In genomic region chr2:233022561-233022960, GRCh38 we compare ENCODE assay signal across 18 cellular contexts. TPM values are rescaled to one million over a fixed set of nuclear protein-coding genes. Genes with fewer than 3 reads are reported as not detected.
DNase-seq lines count a peak whose midpoint lies in the region; ATAC-seq, FAIRE-seq and TF ChIP-seq lines count a peak whose summit lies in the region.
"Had no signal": no experiment of that assay in that cellular context is flagged by ENCODE, and none has a peak within 500 bp of the region (broad histone marks: within the 10 kb centered on the region; RNA-seq: fewer than 3 reads in every experiment).

No MANE protein-coding gene starts in this region.

- H3K14ac ChIP-seq in H1 (ENCODE audit: insufficient read length) (no peak overlapping the region), trophoblast cell (ENCODE audit: low read length) (no peak overlapping the region)

- H3K18ac ChIP-seq in H1 (ENCODE audit: extremely low read depth, low read length) (no peak overlapping the region), trophoblast cell (ENCODE audit: low read length) (no peak overlapping the region)

- H2BK15ac ChIP-seq in H1 (ENCODE audit: low read length), result no peak overlapping the region

- H2BK5ac ChIP-seq in H1 (ENCODE audit: low read depth, low read length) (no peak overlapping the region), trophoblast cell (ENCODE audit: low read depth, low read length, poor library complexity) (no peak overlapping the region)

- H3K9ac ChIP-seq in PC-3 (ENCODE audit: low read length) (no peak overlapping the region), H1 (replicated peaks in 1 of 4; ENCODE audit: extremely low read depth in 1 of 4, low read depth in 3 of 4, low read length in 3 of 4) (no peak overlapping the region), trophoblast cell (ENCODE audit: low read length) (no peak overlapping the region)
- H3K9ac ChIP-seq: BLaER1 treated with 17β-estradiol and CSF1 and Interleukin-3, amounts not matched to agents 10 nM and 100 nM had no signal

- CTCF ChIA-PET in PC-3 (lab: Charles Lee), result no interaction called here
- CTCF ChIA-PET in H1 (lab: Charles Lee; ENCODE audit: partially characterized antibody), result interaction anchor here (0.7 to 1.5 kb wide), 5 partner anchors 13 to 147 kb away, joined by 3 read pairs; no protein-coding TSS in a partner anchor

- H3K4me1 ChIP-seq in PC-3 (ENCODE audit: insufficient read depth, low read length), result peaks cover 24% of the 10 kb centered on the region
- H3K4me1 ChIP-seq in H1 (replicated peaks in 1 of 4; ENCODE audit: control insufficient read depth in 3 of 4, insufficient read depth in 4 of 4, low read length in 3 of 4), result no peaks in the 10 kb centered on the region
- peaks cover 15 to 17% of the 10 kb centered on the region in 2 experiments for H3K4me1 ChIP-seq in trophoblast cell (ENCODE audit: control insufficient read depth in 1 of 2, insufficient read depth in 2 of 2, low read length in 2 of 2)
- peaks cover 0 to 10% (median 0%) of the 10 kb centered on the region in 3 donors for H3K4me1 ChIP-seq in esophagus squamous epithelium
- H3K4me1 ChIP-seq: BLaER1 treated with 17β-estradiol and CSF1 and Interleukin-3, amounts not matched to agents 10 nM and 100 nM; HAP-1 had no signal

- ATAC-seq in PC-3 (no peak), GM19455 (IDR thresholded peaks at IDR 0.05; ENCODE audit: unreplicated experiment) (no peak), HG02938 (IDR thresholded peaks at IDR 0.05; ENCODE audit: unreplicated experiment) (no peak)
- ATAC-seq: GM23338 had no signal

- TF ChIP-seq POLR2A in H1 (IDR thresholded peaks at IDR 0.05; ENCODE audit: control extremely low read depth in 1 of 2, low read depth in 2 of 2, low read length in 2 of 2) (no peak), esophagus squamous epithelium (IDR thresholded peaks at IDR 0.05) (no peak)

- no peak overlapping the region for H4K12ac ChIP-seq in trophoblast cell (ENCODE audit: low read depth, low read length)

- no peak for TF ChIP-seq RAD21 in H1 (IDR thresholded peaks at IDR 0.05 in 1 of 2, conservative IDR thresholded peaks at IDR 0.05 in 1 of 2; ENCODE audit: low read depth in 2 of 2, low read length in 2 of 2)

- no peak overlapping the region for H3K4me2 ChIP-seq in PC-3 (ENCODE audit: low read length)
- H3K4me2 ChIP-seq in H1 (ENCODE audit: insufficient read depth in 1 of 2, low read depth in 2 of 2, low read length in 2 of 2), result no peak overlapping the region
- no peak overlapping the region for H3K4me2 ChIP-seq in trophoblast cell (ENCODE audit: low read length)
- H3K4me2 ChIP-seq: BLaER1 treated with 17β-estradiol and CSF1 and Interleukin-3, amounts not matched to agents 10 nM and 100 nM; GM23338 had no signal

- H2AK5ac ChIP-seq in H1 (ENCODE audit: low read depth, low read length) (no peak overlapping the region), trophoblast cell (ENCODE audit: low read length) (no peak overlapping the region)

- H3K79me2 ChIP-seq in PC-3 (ENCODE audit: low read length) (no peaks in the 10 kb centered on the region), H1 (ENCODE audit: control insufficient read depth in 1 of 2, insufficient read depth in 2 of 2, low read length in 2 of 2) (no peaks in the 10 kb centered on the region), trophoblast cell (ENCODE audit: control insufficient read depth, insufficient read depth, low read length, poor library complexity) (peaks cover 2% of the 10 kb centered on the region)

- H3K23me2 ChIP-seq in H1 (ENCODE audit: low read depth, low read length), result no peaks in the 10 kb centered on the region

- H3K4me3 ChIP-seq in PC-3 (ENCODE audit: low read length) (no peak overlapping the region), H1 (ENCODE audit: extremely low read depth in 1 of 4, insufficient read depth in 2 of 4, low read depth in 3 of 4, low read length in 4 of 4) (no peak overlapping the region), trophoblast cell (ENCODE audit: low read depth, low read length) (no peak overlapping the region), esophagus squamous epithelium (no peak overlapping the region)
- H3K4me3 ChIP-seq: BLaER1 treated with 17β-estradiol and CSF1 and Interleukin-3, amounts not matched to agents 10 nM and 100 nM; GM23338; HAP-1 had no signal

- H3K36me3 ChIP-seq in PC-3 (ENCODE audit: low read depth, low read length) (no peaks in the 10 kb centered on the region), H1 (ENCODE audit: control insufficient read depth in 2 of 4, insufficient read depth in 4 of 4, low read length in 3 of 4) (no peaks in the 10 kb centered on the region), trophoblast cell (ENCODE audit: control insufficient read depth in 1 of 2, insufficient read depth in 2 of 2, low read length in 2 of 2) (no peaks in the 10 kb centered on the region), esophagus squamous epithelium (no peaks in the 10 kb centered on the region)
- H3K36me3 ChIP-seq: BLaER1 treated with 17β-estradiol and CSF1 and Interleukin-3, amounts not matched to agents 10 nM and 100 nM; HAP-1 had no signal

- no peak overlapping the region for H3K56ac ChIP-seq in H1 (replicated peaks; ENCODE audit: insufficient read length, low read depth, low read length)

- no peak overlapping the region for H3K27ac ChIP-seq in PC-3 (ENCODE audit: low read length)
- H3K27ac ChIP-seq in H1 (ENCODE audit: low read depth, low read length), result no peak overlapping the region
- no peak overlapping the region for H3K27ac ChIP-seq in trophoblast cell (ENCODE audit: low read depth, low read length)
- no peak overlapping the region for H3K27ac ChIP-seq in esophagus squamous epithelium
- H3K27ac ChIP-seq: BLaER1 treated with 17β-estradiol and CSF1 and Interleukin-3, amounts not matched to agents 10 nM and 100 nM; HL-60 had no signal

- H4K91ac ChIP-seq in H1 (replicated peaks; ENCODE audit: insufficient read length, low read length) (no peak overlapping the region), trophoblast cell (ENCODE audit: low read depth, low read length) (no peak overlapping the region)

- H4K20me1 ChIP-seq in PC-3 (ENCODE audit: low read length) (no peaks in the 10 kb centered on the region), H1 (replicated peaks in 1 of 2; ENCODE audit: control insufficient read depth in 1 of 2, insufficient read depth in 2 of 2, low read length in 2 of 2) (no peaks in the 10 kb centered on the region)
- H4K20me1 ChIP-seq: BLaER1 treated with 17β-estradiol and CSF1 and Interleukin-3, amounts not matched to agents 10 nM and 100 nM had no signal

- H3K23ac ChIP-seq in H1 (ENCODE audit: insufficient read length) (no peak overlapping the region), trophoblast cell (ENCODE audit: low read length) (no peak overlapping the region)

- no TSS peak for BruUV-seq in PC-3 (replicated peaks; lab: Mats Ljungman, UMichigan)

- no peak overlapping the region for H2AFZ ChIP-seq in PC-3 (ENCODE audit: low read length)
- H2AFZ ChIP-seq in H1 (ENCODE audit: low read length), result no peak overlapping the region
- H2AFZ ChIP-seq in trophoblast cell (ENCODE audit: insufficient read depth, low read length, poor library complexity), result no peak overlapping the region
- H2AFZ ChIP-seq: GM23338 had no signal

- H3K9me3 ChIP-seq in PC-3 (ENCODE audit: low read length) (no peaks in the 10 kb centered on the region), H1 (ENCODE audit: insufficient read depth in 2 of 2, low read depth in 1 of 2, low read length in 1 of 2) (no peaks in the 10 kb centered on the region), trophoblast cell (ENCODE audit: insufficient read depth, low read depth, low read length) (peaks cover 1% of the 10 kb centered on the region), esophagus squamous epithelium (no peaks in the 10 kb centered on the region)
- H3K9me3 ChIP-seq: HAP-1 had no signal

- no peak overlapping the region for H2BK12ac ChIP-seq in H1 (ENCODE audit: low read depth, low read length)
- no peak overlapping the region for H2BK12ac ChIP-seq in trophoblast cell (ENCODE audit: low read length)

- FAIRE-seq in H1 (lab: Jason Lieb, UNC), result no peak
- FAIRE-seq: GM12891 had no signal

- WGBS in H1 (ENCODE audit: extremely low coverage in 1 of 2, insufficient coverage in 1 of 2, insufficient read length in 1 of 2, insufficient replicate concordance in 2 of 2, low coverage in 1 of 2, low lambda C conversion rate in 2 of 2, missing lambda C conversion rate in 1 of 2), 2 experiments, result 94% methylated on average over 8 of the region's 8 CpGs; no CpG with 5 or more reads in 1 of the 2 experiments
- no CpG with 5 or more reads among the region's 8 CpGs for WGBS in trophoblast cell (ENCODE audit: extremely low coverage, insufficient coverage, insufficient read length)
- WGBS in esophagus squamous epithelium, 2 donors, result 93 to 100% methylated on average over 2 of the region's 8 CpGs

- peaks cover 3% of the 10 kb centered on the region for H3F3A ChIP-seq in PC-3 (ENCODE audit: low read length, unreplicated experiment)

- intact Hi-C loops in PC-3 (cut with micrococcal nuclease), result no loop called here
- intact Hi-C loops in esophagus squamous epithelium (cut with DNase I), result no loop called here

- H3K4ac ChIP-seq in H1 (replicated peaks; ENCODE audit: insufficient read length, low read depth, low read length) (no peak overlapping the region), trophoblast cell (ENCODE audit: low read depth, low read length) (no peak overlapping the region)

- peak overlapping the region; percentile 64; the same call in 1 of the 2 replicates for H4K8ac ChIP-seq in H1 (ENCODE audit: extremely low read depth, insufficient read depth, low read length)
- no peak overlapping the region for H4K8ac ChIP-seq in trophoblast cell (ENCODE audit: low read depth, low read length)

- no peak overlapping the region for H2BK20ac ChIP-seq in H1 (ENCODE audit: low read length)

- TF ChIP-seq EP300 in H1 (IDR thresholded peaks at IDR 0.05; ENCODE audit: borderline replicate concordance in 1 of 2, low read depth in 2 of 2, low read length in 2 of 2), result no peak

- no peaks in the 10 kb centered on the region for H3K9me2 ChIP-seq in PC-3 (replicated peaks; ENCODE audit: low read length)

- no peak for TF ChIP-seq CTCF in PC-3 (conservative IDR thresholded peaks at IDR 0.05; ENCODE audit: low read depth, low read length)
- TF ChIP-seq CTCF in H1 (IDR thresholded peaks at IDR 0.05; ENCODE audit: control extremely low read depth in 1 of 3, insufficient read depth in 1 of 3, low read depth in 1 of 3, low read length in 3 of 3), result no peak
- no peak for TF ChIP-seq CTCF in esophagus squamous epithelium (IDR thresholded peaks at IDR 0.05)

- H3K79me1 ChIP-seq in H1 (ENCODE audit: low read depth, low read length), result no peaks in the 10 kb centered on the region
- no peaks in the 10 kb centered on the region for H3K79me1 ChIP-seq in trophoblast cell (ENCODE audit: low read length)

- DNase-seq in PC-3, result peak; percentile 37
- no peak for DNase-seq in H1 (ENCODE audit: low read depth in 1 of 2, low spot score in 2 of 2)
- DNase-seq in trophoblast cell, result peak; percentile 93 to 96
- DNase-seq in esophagus squamous epithelium (lab: John Stamatoyannopoulos, UW), result no peak
- DNase-seq in germinal center (ENCODE audit: low spot score), result no peak
- DNase-seq: ACHN; CD4-positive, CD25-positive, alpha-beta regulatory T cell; DMS 273 treated with DMSO at 0.1 percent for 48 hours had no signal

- H2BK120ac ChIP-seq in H1 (replicated peaks; ENCODE audit: low read depth, low read length) (no peak overlapping the region), trophoblast cell (ENCODE audit: insufficient read depth, low read length, poor library complexity) (no peak overlapping the region)

- POLR2A ChIA-PET in PC-3 (lab: Charles Lee; ENCODE audit: unreplicated experiment), result no interaction called here
- POLR2A ChIA-PET in H1 (lab: Charles Lee; ENCODE audit: partially characterized antibody), result interaction anchor here (0.7 kb wide), 1 partner anchor 104 kb away, joined by 3 read pairs; no protein-coding TSS in a partner anchor

- no peak overlapping the region for H4K5ac ChIP-seq in H1 (ENCODE audit: insufficient read length, low read depth, low read length)

- H3K27me3 ChIP-seq in PC-3 (ENCODE audit: low read length) (no peaks in the 10 kb centered on the region), H1 (replicated peaks in 1 of 4; ENCODE audit: control insufficient read depth in 3 of 4, extremely low read depth in 1 of 4, insufficient read depth in 3 of 4, low read length in 3 of 4) (no peaks in the 10 kb centered on the region), trophoblast cell (ENCODE audit: insufficient read depth, low read length) (no peaks in the 10 kb centered on the region), esophagus squamous epithelium (no peaks in the 10 kb centered on the region)
- H3K27me3 ChIP-seq: BLaER1 treated with 17β-estradiol and CSF1 and Interleukin-3, amounts not matched to agents 10 nM and 100 nM had no signal

RNA-seq across cellular contexts. Expression of gene NGEF, which starts 9.5 kb away (rescaled TPM):
- total RNA-seq in PC-3 (2014; rRNA removed) (71.3 and 80.2 TPM in 2 replicates), esophagus squamous epithelium (10 to 100 TPM in 1 of 4 donors, 1 to 10 TPM in 3; 4.0 to 16.5 (median 6.2) TPM)
- 3.2 and 7.9 TPM in 2 replicates for total RNA-seq in H1 (2021; fragmentation: NEBNext Ultra II Directional; extraction: Animal tissue kit (Norgen Biotek cat#: 25700))
- polyA plus RNA-seq in H1 (2011; rRNA removed), result 2.7 and 3.9 TPM in 2 replicates
- polyA plus RNA-seq in H1 (2011; cell fraction: cytosol; rRNA removed), result 4.9 TPM
- 6.5 TPM for polyA plus RNA-seq in H1 (2011; cell fraction: nucleus; rRNA removed)
- polyA plus RNA-seq in H1 (2012, experiment 1 of 2), result 5.9 to 9.5 TPM (median 6.5 TPM) in 4 replicates
- 9.2 TPM for polyA plus RNA-seq in H1 (2012, experiment 2 of 2)
- polyA plus RNA-seq in H1 (2013, experiment 1 of 2), result 2.5 TPM
- 2.3 TPM for polyA plus RNA-seq in H1 (2013, experiment 2 of 2)
- 3.0 and 6.8 TPM in 2 replicates for polyA minus RNA-seq in H1 (2011; rRNA and poly(A)+ RNA removed)
- polyA minus RNA-seq in H1 (2011; cell fraction: cytosol; rRNA and poly(A)+ RNA removed), result 1.1 TPM
- polyA minus RNA-seq in H1 (2011; cell fraction: nucleus; rRNA and poly(A)+ RNA removed), result 2.1 TPM
- 0.21 and 0.26 TPM in 2 replicates for polyA plus RNA-seq in trophoblast cell (2013)
- total RNA-seq: CD4-positive, CD25-positive, alpha-beta regulatory T cell had no signal

RNA-seq across cellular contexts. Expression of gene NEU2, which starts 9.9 kb away (rescaled TPM):
- 4.0 and 4.5 TPM in 2 replicates for total RNA-seq in PC-3 (2014; rRNA removed)
- not detected in 2 replicates for total RNA-seq in H1 (2021; fragmentation: NEBNext Ultra II Directional; extraction: Animal tissue kit (Norgen Biotek cat#: 25700))
- 0.12 TPM in 1 of 2 replicates, not detected in the other for polyA plus RNA-seq in H1 (2011; rRNA removed)
- not detected for polyA plus RNA-seq in H1 (2011; cell fraction: cytosol; rRNA removed)
- not detected for polyA plus RNA-seq in H1 (2011; cell fraction: nucleus; rRNA removed)
- not detected in 4 replicates for polyA plus RNA-seq in H1 (2012, experiment 1 of 2)
- not detected for polyA plus RNA-seq in H1 (2012, experiment 2 of 2)
- not detected for polyA plus RNA-seq in H1 (2013, experiment 1 of 2)
- polyA plus RNA-seq in H1 (2013, experiment 2 of 2), result not detected
- polyA minus RNA-seq in H1 (2011; rRNA and poly(A)+ RNA removed), result not detected in 2 replicates
- not detected for polyA minus RNA-seq in H1 (2011; cell fraction: cytosol; rRNA and poly(A)+ RNA removed)
- polyA minus RNA-seq in H1 (2011; cell fraction: nucleus; rRNA and poly(A)+ RNA removed), result not detected
- polyA plus RNA-seq in trophoblast cell (2013), result 0.04 TPM in 1 of 2 replicates, not detected in the other
- not detected for total RNA-seq in esophagus squamous epithelium
- total RNA-seq: A172; CD4-positive, CD25-positive, alpha-beta regulatory T cell; Daoy; G401; GM23338 had no signal
- polyA plus RNA-seq: CD4-positive, CD25-positive, alpha-beta regulatory T cell; GM23338 had no signal

RNA-seq across cellular contexts. Expression of gene INPP5D, which starts 37.6 kb away (rescaled TPM):
- total RNA-seq in PC-3 (2014; rRNA removed), result 0.26 and 1.9 TPM in 2 replicates
- total RNA-seq in H1 (2021; fragmentation: NEBNext Ultra II Directional; extraction: Animal tissue kit (Norgen Biotek cat#: 25700)), result 7.1 and 8.6 TPM in 2 replicates
- 4.5 and 6.0 TPM in 2 replicates for polyA plus RNA-seq in H1 (2011; rRNA removed)
- polyA plus RNA-seq in H1 (2011; cell fraction: cytosol; rRNA removed), result 4.4 TPM
- 16.8 TPM for polyA plus RNA-seq in H1 (2011; cell fraction: nucleus; rRNA removed)
- 10.9 to 15.7 TPM (median 13.2 TPM) in 4 replicates for polyA plus RNA-seq in H1 (2012, experiment 1 of 2)
- polyA plus RNA-seq in H1 (2012, experiment 2 of 2), result 5.9 TPM
- 4.8 TPM for polyA plus RNA-seq in H1 (2013, experiment 1 of 2)
- 5.9 TPM for polyA plus RNA-seq in H1 (2013, experiment 2 of 2)
- polyA minus RNA-seq in H1 (2011; rRNA and poly(A)+ RNA removed), result 17.3 and 35.7 TPM in 2 replicates
- 8.5 TPM for polyA minus RNA-seq in H1 (2011; cell fraction: cytosol; rRNA and poly(A)+ RNA removed)
- 17.7 TPM for polyA minus RNA-seq in H1 (2011; cell fraction: nucleus; rRNA and poly(A)+ RNA removed)
- 6.1 and 6.2 TPM in 2 replicates for polyA plus RNA-seq in trophoblast cell (2013)
- 10 to 100 TPM in 2 of 4 donors, 1 to 10 TPM in 2; 2.2 to 36.0 (median 10.2) TPM for total RNA-seq in esophagus squamous epithelium
- total RNA-seq: Daoy had no signal

Comparison
In these comparisons a context has a peak if more than half of its experiments do, and no peak if none do; other contexts are left out.
1. DNase-seq: peak in PC-3 (single experiment) and trophoblast cell (2 of 2); none in H1 (0 of 2), esophagus squamous epithelium (single experiment) and germinal center (single experiment).